24 cellular contexts compared by ENCODE assay signal in genomic region chr5:65802820-65803219, GRCh38.
DNase-seq lines count a peak whose midpoint lies in the region; ATAC-seq, FAIRE-seq and TF ChIP-seq lines count a peak whose summit lies in the region.
"Had no signal": no experiment of that assay in that cellular context is flagged by ENCODE, and none has a peak within 500 bp of the region (broad histone marks: within the 10 kb centered on the region; RNA-seq: fewer than 3 reads in every experiment).

No MANE protein-coding gene starts in this region.

- peaks cover 6% of the 10 kb centered on the region for H3K9me3 Mint-ChIP-seq in glutamatergic neuron (ENCODE audit: unreplicated experiment)
- H3K9me3 Mint-ChIP-seq: CD8-positive, alpha-beta memory T cell had no signal

- H3K9ac ChIP-seq in DND-41 (ENCODE audit: low read depth, low read length) (no peak overlapping the region), K562 (ENCODE audit: insufficient read depth in 1 of 2, low read depth in 2 of 2, low read length in 2 of 2) (no peak overlapping the region)

- H3K9me3 ChIP-seq in DND-41 (ENCODE audit: insufficient read depth, low read length, severe bottlenecking) (peaks cover 21% of the 10 kb centered on the region), K562 (replicated peaks; ENCODE audit: control insufficient read depth, insufficient read depth, low read depth, low read length) (peaks cover 11% of the 10 kb centered on the region; the same call in 1 of the 2 replicates)
- H3K9me3 ChIP-seq: MG63 had no signal

- FAIRE-seq in K562 (lab: Jason Lieb, UNC): no peak
- FAIRE-seq: GM12892, GM19239 had no signal

- no peak overlapping the region for H3K27ac ChIP-seq in DND-41 (ENCODE audit: low read length)
- no peak overlapping the region for H3K27ac ChIP-seq in K562 (ENCODE audit: extremely low read depth, low read depth, low read length)
- peak overlapping the region; percentile 98 for H3K27ac ChIP-seq in substantia nigra (ENCODE audit: low read depth, low read length, poor library complexity, severe bottlenecking)
- H3K27ac ChIP-seq: RWPE1, SK-N-MC had no signal

- in situ Hi-C loops in K562 (cut with MboI): no loop called here

- H3K27me3 ChIP-seq in DND-41 (ENCODE audit: insufficient read depth, low read length, poor library complexity) (no peaks in the 10 kb centered on the region), K562 (ENCODE audit: control insufficient read depth in 2 of 2, insufficient read depth in 2 of 2, low read length in 2 of 2) (no peaks in the 10 kb centered on the region)
- H3K27me3 ChIP-seq: MG63 had no signal

- peak; percentile 13 for DNase-seq in DND-41
- peak; percentile 14 for DNase-seq in LHCN-M2 (ENCODE audit: low read depth)
- no peak for DNase-seq in K562 (ENCODE audit: extremely low read depth in 1 of 4, low spot score in 3 of 4)
- no peak for DNase-seq in substantia nigra (lab: John Stamatoyannopoulos, UW)
- no peak for DNase-seq in effector CD4-positive, alpha-beta T cell
- DNase-seq in posterior cingulate gyrus: no peak
- DNase-seq in glutamatergic neuron: no peak
- DNase-seq: CD8-positive, alpha-beta memory T cell; DMS 273 treated with DMSO at 0.1 percent for 48 hours; DMS79; GF-D8; MG63; NCI-H2029; NCI-H446; NCI-H524 treated with DMSO at 0.1 percent for 48 hours; NCI-H82; NK-92 treated with Interleukin-12 subunit alpha and Interleukin-12 subunit beta, amount 100 ng/mL, for 24 hours; SHP77 had no signal

- H3K9me1 ChIP-seq in K562 (ENCODE audit: control insufficient read depth, insufficient read depth, low read length): no peaks in the 10 kb centered on the region

- H3K36me3 ChIP-seq in DND-41 (ENCODE audit: insufficient read depth, low read length) (peaks cover 27% of the 10 kb centered on the region), K562 (ENCODE audit: control insufficient read depth, insufficient read depth, low read length) (peaks cover 22% of the 10 kb centered on the region)

- H4K20me1 ChIP-seq in DND-41 (ENCODE audit: insufficient read depth, low read length) (no peaks in the 10 kb centered on the region), K562 (replicated peaks; ENCODE audit: control insufficient read depth, insufficient read depth, low read length) (no peaks in the 10 kb centered on the region)

- H3K4me3 ChIP-seq in DND-41 (ENCODE audit: low read depth in 1 of 2, low read length in 2 of 2): no peak overlapping the region
- no peak overlapping the region for H3K4me3 ChIP-seq in K562
- H3K4me3 ChIP-seq: MG63, SK-N-MC had no signal

- peaks cover 14% of the 10 kb centered on the region for H3K4me1 ChIP-seq in DND-41 (ENCODE audit: insufficient read depth, low read length)
- H3K4me1 ChIP-seq in K562 (replicated peaks in 1 of 2; ENCODE audit: control insufficient read depth in 2 of 2, insufficient read depth in 2 of 2, low read length in 2 of 2): no peaks in the 10 kb centered on the region

- TF ChIP-seq POLR2A in K562 (conservative IDR thresholded peaks at IDR 0.05): no peak

- TF ChIP-seq RAD21 in K562 (CRISPR knock-in tag; conservative IDR thresholded peaks at IDR 0.05 in 1 of 2, IDR thresholded peaks at IDR 0.05 in 1 of 2): no peak

- CTCF ChIA-PET in K562 (lab: Yijun Ruan, JAX; ENCODE audit: low intra/inter-chr PET ratio): no interaction called here

- no peak overlapping the region for H2AFZ ChIP-seq in DND-41 (ENCODE audit: low read depth, low read length)
- H2AFZ ChIP-seq in K562 (ENCODE audit: low read depth, low read length): no peak overlapping the region

- BruUV-seq in K562 (replicated peaks; lab: Mats Ljungman, UMichigan): no TSS peak

- POLR2A ChIA-PET in K562 (lab: Yijun Ruan, JAX): interaction anchor here (0.9 to 1.1 kb wide), 2 partner anchors 9 to 141 kb away, joined by 4 read pairs; no protein-coding TSS in a partner anchor

- no peak overlapping the region for H3K4me3 Mint-ChIP-seq in glutamatergic neuron (ENCODE audit: unreplicated experiment)
- H3K4me3 Mint-ChIP-seq: CD14-positive monocyte; CD8-positive, alpha-beta memory T cell had no signal

- peaks cover 16% of the 10 kb centered on the region for H3K4me1 Mint-ChIP-seq in glutamatergic neuron (ENCODE audit: low read depth, unreplicated experiment)

- H3K27me3 Mint-ChIP-seq in glutamatergic neuron (ENCODE audit: unreplicated experiment): no peaks in the 10 kb centered on the region
- H3K27me3 Mint-ChIP-seq: CD8-positive, alpha-beta memory T cell had no signal

- 93% methylated on average over 4 of the region's 4 CpGs for WGBS in K562 (ENCODE audit: insufficient coverage, low coverage, missing lambda C conversion rate)

- H3K4me2 ChIP-seq in DND-41 (ENCODE audit: insufficient read depth, low read length): no peak overlapping the region
- H3K4me2 ChIP-seq in K562 (ENCODE audit: insufficient read depth, low read length): no peak overlapping the region

- no peak for TF ChIP-seq EP300 in K562 (IDR thresholded peaks at IDR 0.05; ENCODE audit: low read length)

- H3K79me2 ChIP-seq in DND-41 (ENCODE audit: insufficient read depth, low read length): no peaks in the 10 kb centered on the region
- H3K79me2 ChIP-seq in K562 (ENCODE audit: control insufficient read depth, insufficient read depth, low read length): no peaks in the 10 kb centered on the region

- H3K36me3 Mint-ChIP-seq in glutamatergic neuron (ENCODE audit: unreplicated experiment): peaks cover 30% of the 10 kb centered on the region

- ATAC-seq in DND-41 (ENCODE audit: insufficient read depth, low read depth) (no peak), K562 (no peak)
- ATAC-seq: HCT116 had no signal

- H3K27ac Mint-ChIP-seq in glutamatergic neuron (ENCODE audit: unreplicated experiment): no peak overlapping the region
- H3K27ac Mint-ChIP-seq: CD8-positive, alpha-beta memory T cell had no signal

- intact Hi-C loops in K562 (cut with micrococcal nuclease): no loop called here
- intact Hi-C loops in posterior cingulate gyrus (cut with DNase I): no loop called here

- TF ChIP-seq CTCF in DND-41 (IDR thresholded peaks at IDR 0.05; ENCODE audit: borderline replicate concordance, extremely low read depth, low read length, poor library complexity, severe bottlenecking): no peak
- TF ChIP-seq CTCF in K562 (IDR thresholded peaks at IDR 0.05 in 2 of 3, conservative IDR thresholded peaks at IDR 0.05 in 1 of 3; ENCODE audit: insufficient read depth in 2 of 3, low read depth in 1 of 3, low read length in 3 of 3): no peak
- TF ChIP-seq CTCF in glutamatergic neuron (IDR thresholded peaks at IDR 0.05; ENCODE audit: partially characterized antibody, unreplicated experiment): no peak

TF ChIP-seq in K562, 482 proteins besides CTCF, POLR2A, EP300 and RAD21:
- TF ChIP-seq CBX5 (IDR thresholded peaks at IDR 0.05; ENCODE audit: borderline replicate concordance, low read depth): peak; percentile 85
- TF ChIP-seq ZNF354B (CRISPR knock-in tag; IDR thresholded peaks at IDR 0.05): no peak
- peak; percentile 83 for TF ChIP-seq ZNF280A (IDR thresholded peaks at IDR 0.05; ENCODE audit: low read depth, partially characterized antibody)
- 0 out of 2 replicates have a peak, but pooled peaks have one; percentile 64 for TF ChIP-seq CBX1 (IDR thresholded peaks at IDR 0.05; ENCODE audit: low read depth)
- peak in 1 of 2 experiments; percentile 44; a peak in 1 of 4 replicates for TF ChIP-seq TRIM24 (IDR thresholded peaks at IDR 0.05)
- peak; percentile 82 for TF ChIP-seq TRIM28 (IDR thresholded peaks at IDR 0.05)
- TF ChIP-seq NCOA6 (IDR thresholded peaks at IDR 0.05): no peak
- TF ChIP-seq CBX3 (IDR thresholded peaks at IDR 0.05; ENCODE audit: borderline replicate concordance in 1 of 2, low read length in 2 of 2): peak in 1 of 2 experiments; percentile 88; a peak in 1 of 3 replicates
- TF ChIP-seq TFAP4 (CRISPR knock-in tag; IDR thresholded peaks at IDR 0.05; ENCODE audit: borderline replicate concordance): peak; percentile 52; the same call in 1 of the 2 replicates
- no peak for TF ChIP-seq NR0B1 (IDR thresholded peaks at IDR 0.05; ENCODE audit: partially characterized antibody)

Comparison
In these comparisons a context has a peak if more than half of its experiments do, and no peak if none do; other contexts are left out.
1. DNase-seq: peak in DND-41 (single experiment) and LHCN-M2 (single experiment); none in K562 (0 of 4), substantia nigra (0 of 49), effector CD4-positive, alpha-beta T cell (single experiment), posterior cingulate gyrus (0 of 10) and glutamatergic neuron (single experiment).